8 cellular contexts compared by ENCODE assay signal in the genomic region with DNA sequence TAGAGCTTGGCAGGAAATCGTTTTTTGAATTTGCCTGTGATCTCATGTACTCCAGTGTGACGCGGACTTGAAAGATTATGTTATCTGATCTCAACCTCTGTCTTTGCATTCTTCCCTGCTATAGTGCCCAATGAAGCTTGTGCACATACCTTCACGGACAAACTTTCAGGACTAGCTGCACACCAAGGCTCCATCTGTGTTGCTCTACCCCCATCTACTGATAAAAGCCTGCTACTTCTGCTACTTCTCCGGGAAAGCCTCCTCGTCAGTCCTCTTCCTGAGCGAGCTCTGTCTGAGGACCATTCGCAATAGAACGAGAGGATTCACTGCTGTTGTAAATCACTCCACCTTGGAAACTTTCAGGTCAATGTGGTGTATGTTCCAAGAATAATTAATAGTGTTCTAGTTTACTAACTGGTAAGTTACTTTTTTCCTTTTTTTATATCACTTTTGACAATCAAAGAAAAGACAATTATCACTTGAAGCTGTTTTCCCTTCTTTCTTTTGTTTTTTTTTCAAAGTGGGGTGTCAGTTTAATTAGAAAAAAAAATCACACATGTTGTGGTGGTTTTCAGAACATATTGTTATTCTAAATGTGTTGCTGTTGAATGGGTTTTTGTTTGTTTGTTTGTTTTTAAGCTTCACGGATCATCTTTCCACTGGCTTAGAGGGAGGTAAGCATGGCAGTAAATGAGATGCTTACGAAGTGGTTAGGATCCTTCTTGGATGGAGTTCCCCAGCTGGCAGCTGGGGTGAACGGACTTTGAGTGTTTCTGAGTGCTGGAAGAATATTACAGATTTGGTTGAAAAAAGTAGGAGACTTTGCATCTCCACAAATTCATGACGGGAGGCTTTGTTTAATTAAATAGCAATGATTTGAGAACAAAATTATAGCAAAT.
DNase-seq lines count a peak whose midpoint lies in the region; TF ChIP-seq lines count a peak whose summit lies in the region.

No MANE protein-coding gene starts in this region.

- BruUV-seq in MCF 10A (replicated peaks; lab: Mats Ljungman, UMichigan): no TSS peak

- intact Hi-C loops in MCF 10A (cut with micrococcal nuclease) (loop anchor here (1.0 to 10.0 kb wide), 7 partner anchors 93 to 421 kb away; a partner anchor contains a TSS), posterior vena cava (cut with DNase I) (loop anchor here in 1 of 2 donors (5.0 kb wide), 1 partner anchor 276 kb away; no protein-coding TSS in a partner anchor)

- H3K4me3 ChIP-seq in Jurkat, Clone E6-1 (ENCODE audit: low read length): no peak overlapping the region

- no peaks in the 10 kb centered on the region for H3K36me3 Mint-ChIP-seq in MCF 10A (ENCODE audit: insufficient read depth, unreplicated experiment)

- CTCF ChIA-PET in MCF 10A (lab: Yijun Ruan, JAX): interaction anchor here (0.5 to 13.5 kb wide), 63 partner anchors 9 to 1106 kb away, joined by 3 to 158 read pairs (median 4); no protein-coding TSS in a partner anchor

- no peak overlapping the region for H3K4me3 Mint-ChIP-seq in MCF 10A (ENCODE audit: unreplicated experiment)

- no peak overlapping the region for H3K27ac Mint-ChIP-seq in MCF 10A (ENCODE audit: low read depth, unreplicated experiment)

- peak; percentile 93 for TF ChIP-seq CTCF in MCF 10A (IDR thresholded peaks at IDR 0.05; ENCODE audit: unreplicated experiment)

- H3K27me3 Mint-ChIP-seq in MCF 10A (ENCODE audit: insufficient read depth, unreplicated experiment): no peaks in the 10 kb centered on the region

- peaks cover 6% of the 10 kb centered on the region for H3K4me1 Mint-ChIP-seq in MCF 10A (ENCODE audit: insufficient read depth, unreplicated experiment)

- peak; percentile 90 for DNase-seq in COLO829 (ENCODE audit: low spot score)
- DNase-seq in GM19238 (ENCODE audit: insufficient read length, low spot score): peak; percentile 9
- peak; percentile 71 for DNase-seq in Jurkat, Clone E6-1 (ENCODE audit: low read depth, low spot score)
- DNase-seq in RPMI8226: peak; percentile 75
- peak; percentile 78 for DNase-seq in MCF 10A (ENCODE audit: unreplicated experiment)
- DNase-seq in iris pigment epithelial cell (ENCODE audit: low read depth): peak; percentile 79
- DNase-seq in stimulated activated CD8-positive, alpha-beta memory T cell treated with anti-CD3 and anti-CD28 coated beads, Interleukin-12 subunit alpha, Interleukin-12 subunit beta, amount 100 ng/mL, for 4 hours (ENCODE audit: low read depth): peak; percentile 1
- DNase-seq in posterior vena cava (ENCODE audit: low spot score): no peak

- H3K9me3 Mint-ChIP-seq in MCF 10A (ENCODE audit: unreplicated experiment): no peaks in the 10 kb centered on the region

- POLR2A ChIA-PET in MCF 10A (lab: Yijun Ruan, JAX): interaction anchor here (0.6 to 1.4 kb wide), 7 partner anchors 13 to 1277 kb away, joined by 3 to 7 read pairs (median 3); no protein-coding TSS in a partner anchor
